Comparison of ENCODE assay signal across 7 cellular contexts in the genomic region with DNA sequence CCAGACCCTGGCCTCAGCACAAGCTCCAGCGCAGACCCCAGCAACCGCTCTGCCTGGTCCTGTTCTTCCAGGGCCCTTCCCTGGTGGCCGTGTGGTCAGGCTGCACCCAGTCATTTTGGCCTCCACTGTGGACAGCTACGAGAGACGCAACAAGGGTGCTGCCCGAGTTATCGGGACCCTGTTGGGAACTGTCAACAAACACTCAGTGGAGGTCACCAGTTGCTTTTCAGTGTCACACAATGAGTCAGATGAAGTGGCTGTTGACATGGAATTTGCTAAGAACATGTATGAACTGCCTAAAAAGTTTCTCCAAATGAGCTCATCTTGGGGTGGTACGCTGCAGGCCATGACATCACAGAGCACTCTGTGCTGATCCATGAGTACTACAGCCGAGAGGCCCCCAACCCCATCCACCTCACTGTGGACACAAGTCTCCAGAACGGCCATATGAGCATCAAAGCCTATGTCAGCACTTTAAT.
DNase-seq lines count a peak whose midpoint lies in the region; ATAC-seq and TF ChIP-seq lines count a peak whose summit lies in the region.
"Not testable (repeated sequence)": the region's sequence is repeated elsewhere in the genome, so short reads cannot be mapped to it uniquely, and the experiment has no call there.

No MANE protein-coding gene starts in this region.

- not testable (repeated sequence) for ATAC-seq in GM23338
- peak; percentile 25 for ATAC-seq in Right ventricle myocardium superior (ENCODE audit: poor library complexity)
- peak; percentile 22 to 43 (median 35) for ATAC-seq in psoas muscle
- ATAC-seq in thoracic aorta (ENCODE audit: insufficient number of reproducible peaks, low FRiP score, low read depth), result peak; percentile 1

- not testable (repeated sequence) for H3K4ac ChIP-seq in mesendoderm (ENCODE audit: low read depth, low read length)

- H4K5ac ChIP-seq in mesendoderm (ENCODE audit: low read length), result not testable (repeated sequence)

- not testable (repeated sequence) for H3K4me3 Mint-ChIP-seq in GM23338; chondrocyte (ENCODE audit: unreplicated experiment)

- not testable (repeated sequence) for H2BK15ac ChIP-seq in mesendoderm (replicated peaks; ENCODE audit: low read depth)

- not testable (repeated sequence) for H3F3A ChIP-seq in GM23338 (replicated peaks; ENCODE audit: low read depth)

- H3K9me3 Mint-ChIP-seq in GM23338 (peaks cover 92% of the 10 kb centered on the region), chondrocyte (ENCODE audit: low read depth) (peaks cover 55% of the 10 kb centered on the region)

- H4K20me1 ChIP-seq in GM23338 (replicated peaks; ENCODE audit: insufficient read depth), result not testable (repeated sequence)

- not testable (repeated sequence) for H4K8ac ChIP-seq in mesendoderm (ENCODE audit: low read depth, low read length)

- peaks cover 58% of the 10 kb centered on the region for H3K36me3 ChIP-seq in GM23338 (ENCODE audit: insufficient read depth)
- H3K36me3 ChIP-seq in mesendoderm (ENCODE audit: control insufficient read depth, insufficient read depth, low read length); psoas muscle (ENCODE audit: insufficient read depth in 1 of 2, low read depth in 1 of 2); thoracic aorta: not testable (repeated sequence)

- not testable (repeated sequence) for H2BK120ac ChIP-seq in mesendoderm (ENCODE audit: low read depth, low read length)

- not testable (repeated sequence) for H3K18ac ChIP-seq in mesendoderm (ENCODE audit: low read length)

- not testable (repeated sequence) for H3K27ac Mint-ChIP-seq in GM23338; chondrocyte (ENCODE audit: unreplicated experiment)

- H3K56ac ChIP-seq in mesendoderm (ENCODE audit: low read length), result not testable (repeated sequence)

- H3K4me3 ChIP-seq in GM23338 (peak overlapping the region; percentile 26; the same call in 1 of the 2 replicates), iPS-18c (ENCODE audit: insufficient read depth, low read depth, low read length) (peak overlapping the region; percentile 5; the same call in 1 of the 2 replicates), mesendoderm (ENCODE audit: low read length) (peak overlapping the region; percentile 4)
- not testable (repeated sequence) for H3K4me3 ChIP-seq in psoas muscle, thoracic aorta

- peaks cover 21% of the 10 kb centered on the region for H3K27me3 Mint-ChIP-seq in GM23338 (ENCODE audit: insufficient read depth, low read depth, poor library complexity)
- not testable (repeated sequence) for H3K27me3 Mint-ChIP-seq in chondrocyte (ENCODE audit: low read depth)

- not testable (repeated sequence) for H2BK5ac ChIP-seq in mesendoderm (ENCODE audit: low read length)

- peaks cover 72% of the 10 kb centered on the region for H3K36me3 Mint-ChIP-seq in GM23338 (ENCODE audit: low read depth)
- H3K36me3 Mint-ChIP-seq in chondrocyte (ENCODE audit: low read depth), result not testable (repeated sequence)

- not testable (repeated sequence) for H3K4me2 ChIP-seq in GM23338; mesendoderm (ENCODE audit: low read length)

- H3K79me1 ChIP-seq in mesendoderm (ENCODE audit: low read length), result not testable (repeated sequence)

- not testable (repeated sequence) for H3K27ac ChIP-seq in GM23338 (ENCODE audit: low read depth); mesendoderm (ENCODE audit: low read depth, low read length); psoas muscle; thoracic aorta

- not testable (repeated sequence) for H3K9me2 ChIP-seq in GM23338 (ENCODE audit: insufficient read depth)

- H3K23ac ChIP-seq in mesendoderm (ENCODE audit: low read length), result not testable (repeated sequence)

- intact Hi-C loops in Right ventricle myocardium superior (cut with DNase I); psoas muscle (cut with DNase I): not testable (repeated sequence)

- H3K4me1 ChIP-seq in GM23338 (ENCODE audit: insufficient read depth); mesendoderm (ENCODE audit: control insufficient read depth, low read depth, low read length); psoas muscle; thoracic aorta (ENCODE audit: control insufficient read depth in 1 of 2, low read depth in 2 of 2): not testable (repeated sequence)

- TF ChIP-seq CTCF in GM23338 (conservative IDR thresholded peaks at IDR 0.05; ENCODE audit: low read depth in 2 of 2); chondrocyte (IDR thresholded peaks at IDR 0.05); psoas muscle (IDR thresholded peaks at IDR 0.05); thoracic aorta (IDR thresholded peaks at IDR 0.05): not testable (repeated sequence)

- H3K9ac ChIP-seq in mesendoderm (ENCODE audit: low read length), result not testable (repeated sequence)

- H3K9me3 ChIP-seq in iPS-18c (ENCODE audit: control insufficient read depth, insufficient read depth, low read length) (peaks cover 51% of the 10 kb centered on the region), psoas muscle (peaks cover 15% of the 10 kb centered on the region), thoracic aorta (peaks cover 16% of the 10 kb centered on the region)

- not testable (repeated sequence) for H2AK5ac ChIP-seq in mesendoderm (ENCODE audit: low read length)

- H3K27me3 ChIP-seq in GM23338 (ENCODE audit: insufficient read depth); mesendoderm (ENCODE audit: insufficient read depth, low read length, poor library complexity); psoas muscle (ENCODE audit: insufficient read depth in 3 of 3, low read length in 2 of 3); thoracic aorta (replicated peaks; ENCODE audit: insufficient read depth): not testable (repeated sequence)

- H2AFZ ChIP-seq in GM23338, result not testable (repeated sequence)

- H3K4me1 Mint-ChIP-seq in GM23338; chondrocyte (ENCODE audit: low read depth): not testable (repeated sequence)

- WGBS in mesendoderm (ENCODE audit: extremely low coverage, insufficient coverage, low lambda C conversion rate), result no CpG with 5 or more reads among the region's 10 CpGs
- WGBS in psoas muscle, 3 donors, result 70 to 76% (median 72%) methylated on average over 10 of the region's 10 CpGs

- not testable (repeated sequence) for H3K79me2 ChIP-seq in GM23338 (replicated peaks; ENCODE audit: insufficient read depth); mesendoderm (ENCODE audit: control insufficient read depth, insufficient read depth, low read length)

- not testable (repeated sequence) for DNase-seq in GM23338 (ENCODE audit: low spot score); mesendoderm; psoas muscle; thoracic aorta (ENCODE audit: low spot score)
- peak; percentile 100 for DNase-seq in chondrocyte (ENCODE audit: low spot score)
- DNase-seq in Right ventricle myocardium superior, result peak; percentile 45
